ENCODE assay signal across 27 cellular contexts in the genomic region with DNA sequence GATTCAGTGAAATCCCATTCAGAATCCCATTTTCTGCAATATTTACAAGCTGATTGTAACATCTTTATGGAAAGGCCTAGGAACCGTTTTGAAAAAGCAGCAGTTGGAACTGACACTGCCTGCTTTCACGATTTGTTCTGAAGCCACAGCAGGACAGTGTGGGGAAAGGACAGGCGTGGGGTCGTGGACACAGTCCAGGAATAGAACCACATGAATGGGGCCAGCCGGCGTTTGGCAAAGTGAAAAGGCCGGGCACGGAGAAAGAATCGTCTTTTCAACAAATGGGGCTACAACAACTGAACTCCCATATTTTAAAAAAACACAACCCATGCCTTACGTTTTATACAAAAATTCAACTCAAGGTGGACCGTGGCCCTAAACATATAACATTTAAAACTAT.
DNase-seq lines count a peak whose midpoint lies in the region; ATAC-seq and TF ChIP-seq lines count a peak whose summit lies in the region.
"Had no signal": no experiment of that assay in that cellular context is flagged by ENCODE, and none has a peak within 500 bp of the region (broad histone marks: within the 10 kb centered on the region; RNA-seq: fewer than 3 reads in every experiment).

No MANE protein-coding gene starts in this region.

- ATAC-seq in T-helper 17 cell = no peak
- no peak for ATAC-seq in activated naive CD4-positive, alpha-beta T cell treated with anti-CD3 and anti-CD28 coated beads, Interleukin-2, amount 50 U/mL, for 72 hours
- ATAC-seq: HCT116, Right ventricle myocardium inferior had no signal

- H3K4me1 Mint-ChIP-seq in T-helper 17 cell = peaks cover 2% of the 10 kb centered on the region
- H3K4me1 Mint-ChIP-seq: CD14-positive monocyte; CD8-positive, alpha-beta memory T cell had no signal

- no peaks in the 10 kb centered on the region for H3K27me3 Mint-ChIP-seq in T-helper 17 cell
- H3K27me3 Mint-ChIP-seq: CD8-positive, alpha-beta memory T cell had no signal

- H3K36me3 Mint-ChIP-seq in T-helper 17 cell (ENCODE audit: low read depth) = no peaks in the 10 kb centered on the region
- no peaks in the 10 kb centered on the region for H3K36me3 Mint-ChIP-seq in activated naive CD4-positive, alpha-beta T cell treated with anti-CD3 and anti-CD28 coated beads, Interleukin-2, amount 50 U/mL, for 72 hours
- H3K36me3 Mint-ChIP-seq: CD14-positive monocyte; CD8-positive, alpha-beta memory T cell had no signal

- no peak overlapping the region for H3K4me3 ChIP-seq in dorsolateral prefrontal cortex
- H3K4me3 ChIP-seq: MG63, PC-9 had no signal

- no peaks in the 10 kb centered on the region for H3K9me3 ChIP-seq in T-helper 17 cell (ENCODE audit: control insufficient read depth, low read length, poor library complexity, severe bottlenecking)
- H3K9me3 ChIP-seq: BE2C, MG63 had no signal

- no peak overlapping the region for H3K4me3 Mint-ChIP-seq in T-helper 17 cell
- H3K4me3 Mint-ChIP-seq: CD14-positive monocyte; CD8-positive, alpha-beta memory T cell had no signal

- peaks cover 0 to 5% (median 0%) of the 10 kb centered on the region in 45 donors for H3K27me3 ChIP-seq in dorsolateral prefrontal cortex
- H3K27me3 ChIP-seq: BE2C, MG63 had no signal

- H3K27ac Mint-ChIP-seq in T-helper 17 cell = no peak overlapping the region
- H3K27ac Mint-ChIP-seq in activated naive CD4-positive, alpha-beta T cell treated with anti-CD3 and anti-CD28 coated beads, Interleukin-2, amount 50 U/mL, for 72 hours = no peak overlapping the region
- H3K27ac Mint-ChIP-seq: CD14-positive monocyte; CD8-positive, alpha-beta memory T cell had no signal

- no peak for TF ChIP-seq CTCF in dorsolateral prefrontal cortex (IDR thresholded peaks at IDR 0.05 in 54 of 56, conservative IDR thresholded peaks at IDR 0.05 in 2 of 56; ENCODE audit: low read depth in 1 of 56, partially characterized antibody in 56 of 56)

- H3K27ac ChIP-seq in dorsolateral prefrontal cortex = peak overlapping the region in 6 of 59 donors; percentile 8 to 65 (median 26)
- H3K27ac ChIP-seq: 22Rv1, PC-9 had no signal

- peak; percentile 19 for DNase-seq in activated effector memory CD4-positive, alpha-beta T cell treated with anti-CD3 and anti-CD28 coated beads, Interleukin-2, amount 50 U/mL, for 16 hours
- no peak for DNase-seq in activated effector memory CD4-positive, alpha-beta T cell treated with Interleukin-2 at 50 U/mL for 16 hours
- DNase-seq in dorsolateral prefrontal cortex = peak in 6 of 10 donors; percentile 15 to 55 (median 40)
- peak; percentile 67 for DNase-seq in mesenteric fat pad (ENCODE audit: low spot score)
- peak; percentile 22 for DNase-seq in superior temporal gyrus (ENCODE audit: extremely low spot score)
- DNase-seq in OCI-M1 (lab: John Stamatoyannopoulos, UW) = no peak
- DNase-seq in T-helper 17 cell = no peak
- no peak for DNase-seq in activated naive CD4-positive, alpha-beta T cell treated with anti-CD3 and anti-CD28 coated beads, Interleukin-2, amount 50 U/mL, for 72 hours (ENCODE audit: low spot score in 2 of 2)
- DNase-seq: BE2C; CD8-positive, alpha-beta memory T cell; DMS 273 treated with DMSO at 0.1 percent for 48 hours; DMS79; EL; GF-D8; IMR-90; KG1; MG63; NCI-H1105 treated with DMSO at 0.1 percent for 48 hours; NCI-H2029; NCI-H446; NCI-H524 treated with DMSO at 0.1 percent for 48 hours; NCI-H774; PC-9 had no signal

- no peaks in the 10 kb centered on the region for H3K9me3 Mint-ChIP-seq in activated naive CD4-positive, alpha-beta T cell treated with anti-CD3 and anti-CD28 coated beads, Interleukin-2, amount 50 U/mL, for 72 hours

- intact Hi-C loops in dorsolateral prefrontal cortex (cut with DNase I) = no loop called here

Comparison
In these comparisons a context has a peak if more than half of its experiments do, and no peak if none do; other contexts are left out.
1. DNase-seq: peak in activated effector memory CD4-positive, alpha-beta T cell treated with anti-CD3 and anti-CD28 coated beads, Interleukin-2, amount 50 U/mL, for 16 hours (single experiment), dorsolateral prefrontal cortex (6 of 10), mesenteric fat pad (single experiment) and superior temporal gyrus (single experiment); none in activated effector memory CD4-positive, alpha-beta T cell treated with Interleukin-2 at 50 U/mL for 16 hours (single experiment), OCI-M1 (single experiment), T-helper 17 cell (0 of 3) and activated naive CD4-positive, alpha-beta T cell treated with anti-CD3 and anti-CD28 coated beads, Interleukin-2, amount 50 U/mL, for 72 hours (0 of 2).